25 cellular contexts compared by ENCODE assay signal in the genomic region with DNA sequence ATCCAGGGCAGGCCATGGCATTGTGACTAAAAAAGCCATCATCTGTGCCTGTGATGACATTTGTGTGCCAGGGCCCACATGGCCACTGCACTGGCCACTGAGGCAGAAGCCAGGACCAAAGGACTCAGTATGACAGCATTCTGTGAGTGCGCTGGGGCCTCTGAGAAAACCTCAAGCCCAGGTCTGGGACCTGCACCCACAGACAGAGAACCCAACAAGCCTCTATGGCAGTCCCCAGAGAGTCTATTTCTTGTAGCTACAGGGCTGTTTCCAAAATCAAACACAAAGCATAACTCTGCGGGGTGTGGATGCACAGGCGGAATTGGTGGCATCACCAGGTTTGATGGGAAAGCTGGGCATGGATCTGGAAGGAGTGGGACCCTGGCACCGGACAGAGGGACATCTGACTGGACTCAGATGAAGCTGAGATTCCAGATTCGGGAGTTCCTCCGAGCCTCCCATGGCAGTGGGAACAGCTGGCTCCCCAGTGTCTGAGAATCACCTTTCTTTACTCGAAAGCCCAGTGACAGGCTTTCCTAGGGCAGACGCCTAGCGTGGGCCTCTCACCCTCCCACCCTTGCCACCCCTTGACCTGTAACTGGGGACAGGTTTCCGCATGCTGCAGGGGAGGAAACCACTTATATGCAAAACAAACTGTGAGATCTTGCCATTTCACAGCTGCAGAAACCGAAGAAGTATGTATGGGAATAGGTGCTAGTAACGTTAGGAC.
DNase-seq lines count a peak whose midpoint lies in the region; ATAC-seq and TF ChIP-seq lines count a peak whose summit lies in the region.
"Had no signal": no experiment of that assay in that cellular context is flagged by ENCODE, and none has a peak within 500 bp of the region (broad histone marks: within the 10 kb centered on the region; RNA-seq: fewer than 3 reads in every experiment).

No MANE protein-coding gene starts in this region.

- TF ChIP-seq CTCF in GM12864 (IDR thresholded peaks at IDR 0.05; ENCODE audit: low read depth, low read length, missing control alignments) = no peak

- ATAC-seq in GM21576 (IDR thresholded peaks at IDR 0.05; ENCODE audit: unreplicated experiment) = peak; percentile 79
- ATAC-seq in HG03439 (IDR thresholded peaks at IDR 0.05; ENCODE audit: unreplicated experiment) = peak; percentile 66
- ATAC-seq in GM21737 (IDR thresholded peaks at IDR 0.05; ENCODE audit: unreplicated experiment) = no peak
- no peak for ATAC-seq in activated CD4-positive, alpha-beta T cell treated with anti-CD3 and anti-CD28 coated beads for 36 hours
- ATAC-seq: activated CD4-positive, CD25-positive, alpha-beta regulatory T cell treated with anti-CD3 and anti-CD28 coated beads, Interleukin-2, amount 50 U/mL, for 24 hours; naive thymus-derived CD4-positive, alpha-beta T cell; SK-N-SH treated with all-trans-retinoic acid at 6 μM for 48 hours had no signal

- H3K9me3 Mint-ChIP-seq in activated CD4-positive, alpha-beta T cell treated with anti-CD3 and anti-CD28 coated beads for 36 hours (ENCODE audit: low read depth) = no peaks in the 10 kb centered on the region
- H3K9me3 Mint-ChIP-seq: activated naive CD8-positive, alpha-beta T cell treated with anti-CD3 and anti-CD28 coated beads, Interleukin-2, amount 10 ng/mL, durations not matched to agents 7 days and 5 days; naive thymus-derived CD4-positive, alpha-beta T cell had no signal

- H3K4me3 ChIP-seq in GM12864 (ENCODE audit: low read depth, low read length) = no peak overlapping the region
- H3K4me3 ChIP-seq: colonic mucosa, hepatocyte, K562, lung, uterus had no signal

- H3K27me3 Mint-ChIP-seq in activated CD4-positive, alpha-beta T cell treated with anti-CD3 and anti-CD28 coated beads for 36 hours = no peaks in the 10 kb centered on the region
- H3K27me3 Mint-ChIP-seq: activated naive CD8-positive, alpha-beta T cell treated with anti-CD3 and anti-CD28 coated beads, Interleukin-2, amount 10 ng/mL, durations not matched to agents 7 days and 5 days; naive thymus-derived CD4-positive, alpha-beta T cell had no signal

- DNase-seq in GM12864 (ENCODE audit: low read depth) (peak; percentile 51), kidney tubule cell (ENCODE audit: low spot score) (peak; percentile 37), GM03348 (ENCODE audit: low spot score) (no peak), NCI-H524 treated with DMSO at 0.1 percent for 48 hours (lab: John Stamatoyannopoulos, UW) (no peak)
- no peak for DNase-seq in activated CD4-positive, alpha-beta T cell treated with anti-CD3 and anti-CD28 coated beads for 36 hours
- DNase-seq: activated naive CD8-positive, alpha-beta T cell treated with anti-CD3 and anti-CD28 coated beads, Interleukin-2, amount 10 ng/mL, durations not matched to agents 7 days and 5 days; BE2C; Calu3; colonic mucosa; EL; GOT3; islet precursor cell; naive thymus-derived CD4-positive, alpha-beta T cell; NCI-H1930; NCI-H446; RPMI8226; uterus had no signal

- H3K4me1 Mint-ChIP-seq in activated CD4-positive, alpha-beta T cell treated with anti-CD3 and anti-CD28 coated beads for 36 hours = peaks cover 6% of the 10 kb centered on the region
- H3K4me1 Mint-ChIP-seq: activated naive CD8-positive, alpha-beta T cell treated with anti-CD3 and anti-CD28 coated beads, Interleukin-2, amount 10 ng/mL, durations not matched to agents 7 days and 5 days had no signal

- peaks cover 16% of the 10 kb centered on the region for H3K36me3 Mint-ChIP-seq in activated CD4-positive, alpha-beta T cell treated with anti-CD3 and anti-CD28 coated beads for 36 hours (ENCODE audit: low read depth)

- POLR2A ChIA-PET in activated CD4-positive, alpha-beta T cell treated with anti-CD3 and anti-CD28 coated beads for 36 hours (lab: Charles Lee) = no interaction called here

- intact Hi-C loops in activated CD4-positive, alpha-beta T cell treated with anti-CD3 and anti-CD28 coated beads for 36 hours (cut with DNase I, micrococcal nuclease) = no loop called here

- CTCF ChIA-PET in activated CD4-positive, alpha-beta T cell treated with anti-CD3 and anti-CD28 coated beads for 36 hours (lab: Charles Lee) = interaction anchor here (1.0 kb wide), 1 partner anchor 27 kb away, joined by 5 read pairs; no protein-coding TSS in a partner anchor

- no peak overlapping the region for H3K4me3 Mint-ChIP-seq in activated CD4-positive, alpha-beta T cell treated with anti-CD3 and anti-CD28 coated beads for 36 hours
- H3K4me3 Mint-ChIP-seq: activated naive CD8-positive, alpha-beta T cell treated with anti-CD3 and anti-CD28 coated beads, Interleukin-2, amount 10 ng/mL, durations not matched to agents 7 days and 5 days; naive thymus-derived CD4-positive, alpha-beta T cell had no signal

- H3K27ac Mint-ChIP-seq in activated CD4-positive, alpha-beta T cell treated with anti-CD3 and anti-CD28 coated beads for 36 hours = no peak overlapping the region
- H3K27ac Mint-ChIP-seq: activated naive CD8-positive, alpha-beta T cell treated with anti-CD3 and anti-CD28 coated beads, Interleukin-2, amount 10 ng/mL, durations not matched to agents 7 days and 5 days had no signal

Comparison
In these comparisons a context has a peak if more than half of its experiments do, and no peak if none do; other contexts are left out.
1. DNase-seq: peak in GM12864 (single experiment) and kidney tubule cell (single experiment); none in GM03348 (single experiment), NCI-H524 treated with DMSO at 0.1 percent for 48 hours (single experiment) and activated CD4-positive, alpha-beta T cell treated with anti-CD3 and anti-CD28 coated beads for 36 hours (single experiment).
2. ATAC-seq: peak in GM21576 (single experiment) and HG03439 (single experiment); none in GM21737 (single experiment) and activated CD4-positive, alpha-beta T cell treated with anti-CD3 and anti-CD28 coated beads for 36 hours (single experiment).